16 cellular contexts compared by ENCODE assay signal in the genomic region with DNA sequence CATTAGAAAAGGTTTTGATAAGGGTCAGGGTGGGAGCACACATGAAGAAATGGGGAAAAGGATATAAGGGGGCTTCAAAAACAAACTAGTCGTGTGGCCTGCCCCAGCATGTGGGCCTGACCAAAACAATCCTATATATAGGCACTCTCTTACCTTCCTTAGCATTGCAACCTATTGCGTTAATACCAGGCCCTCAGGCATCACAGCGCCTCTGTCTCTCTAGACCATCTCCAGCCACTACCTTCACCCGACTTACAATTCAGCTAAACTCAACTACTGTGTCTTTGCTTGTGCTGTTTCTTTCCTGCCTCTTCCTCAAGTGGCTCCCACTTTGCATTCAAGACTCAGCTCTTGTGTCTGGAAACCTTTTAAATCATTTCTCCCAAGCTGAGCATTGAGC. TPM values are rescaled to one million over a fixed set of nuclear protein-coding genes. Genes with fewer than 3 reads are reported as not detected.
DNase-seq lines count a peak whose midpoint lies in the region; ATAC-seq and TF ChIP-seq lines count a peak whose summit lies in the region.
"Had no signal": no experiment of that assay in that cellular context is flagged by ENCODE, and none has a peak within 500 bp of the region (broad histone marks: within the 10 kb centered on the region; RNA-seq: fewer than 3 reads in every experiment).

No MANE protein-coding gene starts in this region.

- ATAC-seq in stimulated activated memory B cell treated with anti-CD40 and anti-IgM and Interleukin-4, amounts not matched to agents 10 μg/mL and 1 μg/mL and 100 μg/mL, for 72 hours, result peak; percentile 9
- ATAC-seq: CD8-positive, alpha-beta T cell; HCT116 had no signal

- peak; percentile 43 for DNase-seq in ELF-1 (ENCODE audit: low read depth, low spot score)
- no peak for DNase-seq in PC-9
- DNase-seq in endothelial cell (ENCODE audit: low spot score), result no peak
- no peak for DNase-seq in COR-L47 (lab: John Stamatoyannopoulos, UW)
- no peak for DNase-seq in kidney tubule cell (ENCODE audit: low spot score)
- DNase-seq in activated T-cell treated with anti-CD3 and anti-CD28 coated beads, Interleukin-2, amount 50 U/mL, for 48 hours, result no peak
- DNase-seq: CD8-positive, alpha-beta T cell; GDM1; HFFc6; KBM-7 had no signal

- peak overlapping the region; percentile 25 for H3K4me2 ChIP-seq in PC-9
- H3K4me2 ChIP-seq: BLaER1 treated with 17β-estradiol and CSF1 and Interleukin-3, amounts not matched to agents 10 nM and 100 nM had no signal

- BruUV-seq in PC-9 (replicated peaks; lab: Mats Ljungman, UMichigan), result no TSS peak

- no peaks in the 10 kb centered on the region for H3K9me2 ChIP-seq in PC-9 (ENCODE audit: insufficient read depth)

- no peaks in the 10 kb centered on the region for H3K9me3 Mint-ChIP-seq in endothelial cell (ENCODE audit: unreplicated experiment)
- no peaks in the 10 kb centered on the region for H3K9me3 Mint-ChIP-seq in stimulated activated memory B cell treated with anti-CD40 and anti-IgM and Interleukin-4, amounts not matched to agents 10 μg/mL and 1 μg/mL and 100 μg/mL, for 72 hours
- H3K9me3 Mint-ChIP-seq: CD8-positive, alpha-beta T cell had no signal

- no peaks in the 10 kb centered on the region; the same call in 1 of the 2 replicates for H3K9me3 ChIP-seq in PC-9 (ENCODE audit: insufficient read depth, low read depth)
- H3K9me3 ChIP-seq: BLaER1 treated with 17β-estradiol and CSF1 and Interleukin-3, amounts not matched to agents 10 nM and 100 nM had no signal

- CTCF ChIA-PET in PC-9 (lab: Charles Lee), result no interaction called here

- peak overlapping the region; percentile 90 for H3K27ac Mint-ChIP-seq in endothelial cell (ENCODE audit: unreplicated experiment)
- no peak overlapping the region for H3K27ac Mint-ChIP-seq in stimulated activated memory B cell treated with anti-CD40 and anti-IgM and Interleukin-4, amounts not matched to agents 10 μg/mL and 1 μg/mL and 100 μg/mL, for 72 hours
- H3K27ac Mint-ChIP-seq: B cell; CD8-positive, alpha-beta T cell; HFFc6; IgD-negative memory B cell had no signal

- no peaks in the 10 kb centered on the region for H3K27me3 ChIP-seq in PC-9 (ENCODE audit: insufficient read depth, low read depth)
- H3K27me3 ChIP-seq: BLaER1 treated with 17β-estradiol and CSF1 and Interleukin-3, amounts not matched to agents 10 nM and 100 nM had no signal

- H4K20me1 ChIP-seq in PC-9 (ENCODE audit: insufficient read depth), result no peaks in the 10 kb centered on the region
- H4K20me1 ChIP-seq: BLaER1 treated with 17β-estradiol and CSF1 and Interleukin-3, amounts not matched to agents 10 nM and 100 nM had no signal

- no peaks in the 10 kb centered on the region for H3K79me2 ChIP-seq in PC-9 (ENCODE audit: low read depth)

- no peak overlapping the region for H3K27ac ChIP-seq in PC-9
- H3K27ac ChIP-seq: BLaER1 treated with 17β-estradiol and CSF1 and Interleukin-3, amounts not matched to agents 10 nM and 100 nM had no signal

- H3K27me3 Mint-ChIP-seq in endothelial cell (ENCODE audit: unreplicated experiment), result peaks cover 6% of the 10 kb centered on the region
- peaks cover 31% of the 10 kb centered on the region for H3K27me3 Mint-ChIP-seq in stimulated activated memory B cell treated with anti-CD40 and anti-IgM and Interleukin-4, amounts not matched to agents 10 μg/mL and 1 μg/mL and 100 μg/mL, for 72 hours

- H3K4me1 ChIP-seq in PC-9 (replicated peaks; ENCODE audit: insufficient read depth), result peaks cover 14% of the 10 kb centered on the region

- no peak overlapping the region for H3K4me3 ChIP-seq in PC-9
- H3K4me3 ChIP-seq: BLaER1 treated with 17β-estradiol and CSF1 and Interleukin-3, amounts not matched to agents 10 nM and 100 nM had no signal

- intact Hi-C loops in PC-9 (cut with micrococcal nuclease; ENCODE audit: unreplicated experiment), result no loop called here

- no peak overlapping the region for H3K4me3 Mint-ChIP-seq in endothelial cell (ENCODE audit: unreplicated experiment)
- H3K4me3 Mint-ChIP-seq in stimulated activated memory B cell treated with anti-CD40 and anti-IgM and Interleukin-4, amounts not matched to agents 10 μg/mL and 1 μg/mL and 100 μg/mL, for 72 hours, result no peak overlapping the region
- H3K4me3 Mint-ChIP-seq: B cell; CD8-positive, alpha-beta T cell; HFFc6; IgD-negative memory B cell had no signal

- POLR2A ChIA-PET in PC-9 (lab: Charles Lee; ENCODE audit: unreplicated experiment), result no interaction called here

- no peaks in the 10 kb centered on the region for H3F3A ChIP-seq in PC-9 (ENCODE audit: insufficient read depth, low read depth)

- no peaks in the 10 kb centered on the region for H3K36me3 ChIP-seq in PC-9 (ENCODE audit: low read depth)
- H3K36me3 ChIP-seq: BLaER1 treated with 17β-estradiol and CSF1 and Interleukin-3, amounts not matched to agents 10 nM and 100 nM had no signal

- H2AFZ ChIP-seq in PC-9, result no peak overlapping the region

- H3K4me1 Mint-ChIP-seq in endothelial cell (ENCODE audit: unreplicated experiment), result peaks cover 29% of the 10 kb centered on the region
- no peaks in the 10 kb centered on the region for H3K4me1 Mint-ChIP-seq in stimulated activated memory B cell treated with anti-CD40 and anti-IgM and Interleukin-4, amounts not matched to agents 10 μg/mL and 1 μg/mL and 100 μg/mL, for 72 hours
- H3K4me1 Mint-ChIP-seq: B cell, IgD-negative memory B cell had no signal

- H3K36me3 Mint-ChIP-seq in endothelial cell (ENCODE audit: low read depth, unreplicated experiment), result no peaks in the 10 kb centered on the region
- H3K36me3 Mint-ChIP-seq in stimulated activated memory B cell treated with anti-CD40 and anti-IgM and Interleukin-4, amounts not matched to agents 10 μg/mL and 1 μg/mL and 100 μg/mL, for 72 hours, result no peaks in the 10 kb centered on the region
- H3K36me3 Mint-ChIP-seq: CD8-positive, alpha-beta T cell; IgD-negative memory B cell had no signal

- no peak for TF ChIP-seq CTCF in PC-9 (conservative IDR thresholded peaks at IDR 0.05)
- TF ChIP-seq CTCF in endothelial cell (IDR thresholded peaks at IDR 0.05; ENCODE audit: unreplicated experiment), result no peak

RNA-seq across cellular contexts. Expression of a gene that starts 47.0 kb away (rescaled TPM):
- total RNA-seq in PC-9 (2021) (2.8 and 8.7 TPM in 2 replicates), endothelial cell (ENCODE audit: unreplicated experiment) (189 TPM)
- total RNA-seq: A172; B cell; CD8-positive, alpha-beta T cell had no signal

Comparison
In these comparisons a context has a peak if more than half of its experiments do, and no peak if none do; other contexts are left out.
1. RNA of a gene that starts 47.0 kb away (total RNA-seq): 189 TPM in endothelial cell (single experiment); 2.8 to 8.7 TPM in PC-9; every median in the first group is over 10 times any median in the second.